Comparison of ENCODE assay signal across 11 cellular contexts in the genomic region with DNA sequence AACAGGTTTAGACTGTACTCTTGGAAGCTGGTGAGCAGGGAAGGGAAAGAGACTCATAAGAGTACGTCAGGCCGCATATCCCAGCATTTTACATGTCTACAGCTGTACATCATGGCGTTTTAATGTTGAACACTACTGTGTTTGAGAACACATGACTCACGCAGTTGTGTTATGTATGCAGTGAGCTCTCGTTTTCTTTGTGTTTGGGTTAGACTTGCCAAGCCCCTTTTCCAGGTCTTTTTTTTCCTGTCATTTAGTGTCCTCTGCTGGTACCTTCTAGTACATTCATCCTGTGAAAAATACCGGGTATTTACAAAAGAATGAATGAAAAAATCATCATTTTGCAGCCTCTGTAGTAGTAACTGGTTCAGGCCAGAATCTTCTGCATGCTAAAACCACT. TPM values are rescaled to one million over a fixed set of nuclear protein-coding genes. Genes with fewer than 3 reads are reported as not detected.
DNase-seq lines count a peak whose midpoint lies in the region; ATAC-seq, FAIRE-seq and TF ChIP-seq lines count a peak whose summit lies in the region.
"Had no signal": no experiment of that assay in that cellular context is flagged by ENCODE, and none has a peak within 500 bp of the region (broad histone marks: within the 10 kb centered on the region; RNA-seq: fewer than 3 reads in every experiment).

No MANE protein-coding gene starts in this region.

- H2AFZ ChIP-seq in astrocyte (ENCODE audit: low read depth, low read length) = no peak overlapping the region

- 41 to 83% methylated on average over 2 to 6 of the region's 6 CpGs for WGBS in transverse colon (ENCODE audit: low coverage in 1 of 2), 2 donors

- H3K27ac Mint-ChIP-seq in activated naive CD4-positive, alpha-beta T cell treated with anti-CD3 and anti-CD28 coated beads, Interleukin-2, amount 10 ng/mL, durations not matched to agents 7 days and 5 days = peak overlapping the region; percentile 31
- peak overlapping the region; percentile 75 for H3K27ac Mint-ChIP-seq in astrocyte (ENCODE audit: unreplicated experiment)

- intact Hi-C loops in kidney (cut with DNase I) = no loop called here
- intact Hi-C loops in transverse colon (cut with DNase I; ENCODE audit: low total_unique reads) = no loop called here

- no peaks in the 10 kb centered on the region for H4K20me1 ChIP-seq in astrocyte (ENCODE audit: insufficient read depth, low read length)

- peak overlapping the region; percentile 40 for H3K27ac ChIP-seq in astrocyte (ENCODE audit: low read depth, low read length)
- H3K27ac ChIP-seq in kidney (ENCODE audit: low read depth in 2 of 2, low read length in 2 of 2) = peak overlapping the region in 1 of 2 donors; percentile 23
- H3K27ac ChIP-seq in transverse colon = peak overlapping the region; percentile 26 to 79 (median 50)

- H3K4me3 Mint-ChIP-seq in activated naive CD4-positive, alpha-beta T cell treated with anti-CD3 and anti-CD28 coated beads, Interleukin-2, amount 10 ng/mL, durations not matched to agents 7 days and 5 days = no peak overlapping the region
- no peak overlapping the region for H3K4me3 Mint-ChIP-seq in astrocyte (ENCODE audit: unreplicated experiment)

- no peaks in the 10 kb centered on the region for H3K27me3 Mint-ChIP-seq in activated naive CD4-positive, alpha-beta T cell treated with anti-CD3 and anti-CD28 coated beads, Interleukin-2, amount 10 ng/mL, durations not matched to agents 7 days and 5 days
- H3K27me3 Mint-ChIP-seq in astrocyte (ENCODE audit: low read depth, unreplicated experiment) = no peaks in the 10 kb centered on the region

- TF ChIP-seq CTCF in astrocyte (IDR thresholded peaks at IDR 0.05; ENCODE audit: insufficient read depth, low read depth, low read length) (peak; percentile 38), kidney (IDR thresholded peaks at IDR 0.05; ENCODE audit: borderline replicate concordance, extremely low read depth, insufficient read depth) (peak; percentile 33), transverse colon (IDR thresholded peaks at IDR 0.05) (peak; percentile 18 to 34 (median 20))

- H3K9me3 Mint-ChIP-seq in activated naive CD4-positive, alpha-beta T cell treated with anti-CD3 and anti-CD28 coated beads, Interleukin-2, amount 10 ng/mL, durations not matched to agents 7 days and 5 days = no peaks in the 10 kb centered on the region
- no peaks in the 10 kb centered on the region for H3K9me3 Mint-ChIP-seq in astrocyte (ENCODE audit: unreplicated experiment)

- no peaks in the 10 kb centered on the region for H3K9me3 ChIP-seq in astrocyte (ENCODE audit: insufficient read depth, low read depth, low read length)
- no peaks in the 10 kb centered on the region for H3K9me3 ChIP-seq in kidney (ENCODE audit: control insufficient read depth in 1 of 2, low read length in 2 of 2)
- no peaks in the 10 kb centered on the region for H3K9me3 ChIP-seq in transverse colon

- FAIRE-seq in astrocyte (lab: Jason Lieb, UNC) (peak; percentile 69), kidney (lab: Jason Lieb, UNC) (no peak)
- FAIRE-seq: K562 had no signal

- H3K9ac ChIP-seq in astrocyte (ENCODE audit: low read length) (peak overlapping the region; percentile 55), kidney (ENCODE audit: low read length in 2 of 2) (no peak overlapping the region)

- TF ChIP-seq POLR2A in transverse colon (IDR thresholded peaks at IDR 0.05) = no peak

- no peak for TF ChIP-seq EP300 in transverse colon (IDR thresholded peaks at IDR 0.05; ENCODE audit: low read depth)

- H3K4me3 ChIP-seq in astrocyte (ENCODE audit: insufficient read depth, low read depth, low read length) (no peak overlapping the region), kidney (ENCODE audit: low read length in 2 of 2) (no peak overlapping the region), transverse colon (no peak overlapping the region)
- H3K4me3 ChIP-seq: K562 had no signal

- H3K79me2 ChIP-seq in astrocyte (ENCODE audit: insufficient read depth, low read length) = peaks cover 27% of the 10 kb centered on the region

- no peak for ATAC-seq in HG03460 (IDR thresholded peaks at IDR 0.05; ENCODE audit: unreplicated experiment)
- ATAC-seq: K562 had no signal

- H3K4me1 Mint-ChIP-seq in activated naive CD4-positive, alpha-beta T cell treated with anti-CD3 and anti-CD28 coated beads, Interleukin-2, amount 10 ng/mL, durations not matched to agents 7 days and 5 days = peaks cover 29% of the 10 kb centered on the region
- peaks cover 23% of the 10 kb centered on the region for H3K4me1 Mint-ChIP-seq in astrocyte (ENCODE audit: low read depth, unreplicated experiment)

- H3K4me2 ChIP-seq in astrocyte (ENCODE audit: low read length) = no peak overlapping the region

- in situ Hi-C loops in transverse colon (cut with MboI; ENCODE audit: low pct_ligation_motif_present in 1 of 4, low pct_unique_long_range_greater_than_20kb in 1 of 4, low sequenced_read_pairs in 3 of 4) = no loop called here

- H3K36me3 ChIP-seq in astrocyte (ENCODE audit: insufficient read depth, low read length) (peaks cover 16% of the 10 kb centered on the region), kidney (ENCODE audit: control insufficient read depth in 1 of 2, insufficient read depth in 2 of 2, low read length in 2 of 2) (peaks cover 2 to 7% of the 10 kb centered on the region in 2 donors), transverse colon (no peaks in the 10 kb centered on the region)

- no peak for DNase-seq in activated naive CD4-positive, alpha-beta T cell treated with anti-CD3 and anti-CD28 coated beads, Interleukin-2, amount 10 ng/mL, durations not matched to agents 7 days and 5 days
- no peak for DNase-seq in activated naive CD4-positive, alpha-beta T cell treated with anti-CD3 and anti-CD28 coated beads, Interleukin-2, amount 50 U/mL, for 16 hours
- DNase-seq in astrocyte (ENCODE audit: low read depth) = peak; percentile 58
- DNase-seq in kidney = no peak
- no peak for DNase-seq in transverse colon
- no peak for DNase-seq in T-helper 1 cell
- no peak for DNase-seq in DMS79 treated with DMSO at 0.1 percent for 48 hours (lab: John Stamatoyannopoulos, UW)
- DNase-seq: COR-L47, cortex of kidney had no signal

- CTCF ChIA-PET in activated naive CD4-positive, alpha-beta T cell treated with anti-CD3 and anti-CD28 coated beads, Interleukin-2, amount 10 ng/mL, durations not matched to agents 7 days and 5 days (lab: Charles Lee) = interaction anchor here (1.8 kb wide), 1 partner anchor 9 kb away, joined by 5 read pairs; no protein-coding TSS in a partner anchor

- peaks cover 27% of the 10 kb centered on the region for H3K36me3 Mint-ChIP-seq in activated naive CD4-positive, alpha-beta T cell treated with anti-CD3 and anti-CD28 coated beads, Interleukin-2, amount 10 ng/mL, durations not matched to agents 7 days and 5 days
- H3K36me3 Mint-ChIP-seq in astrocyte (ENCODE audit: low read depth, unreplicated experiment) = no peaks in the 10 kb centered on the region

- H3K27me3 ChIP-seq in astrocyte (ENCODE audit: insufficient read depth, low read length) (no peaks in the 10 kb centered on the region), transverse colon (no peaks in the 10 kb centered on the region)

- peaks cover 13% of the 10 kb centered on the region for H3K4me1 ChIP-seq in astrocyte (ENCODE audit: insufficient read depth, low read length)
- H3K4me1 ChIP-seq in kidney (ENCODE audit: control insufficient read depth in 1 of 2, insufficient read depth in 1 of 2, low read depth in 1 of 2, low read length in 2 of 2) = peaks cover 8 to 22% of the 10 kb centered on the region in 2 donors
- H3K4me1 ChIP-seq in transverse colon = peaks cover 0 to 24% (median 0%) of the 10 kb centered on the region in 4 donors

RNA-seq across cellular contexts. Expression of a gene that starts 35.3 kb away (rescaled TPM):
- total RNA-seq in astrocyte = 134 and 187 TPM in 2 replicates
- 73.6 TPM for total RNA-seq in kidney
- 147 TPM for polyA plus RNA-seq in kidney (ENCODE audit: insufficient read depth, low read depth, low replicate concordance)
- 10 to 100 TPM; 32.4 to 95.4 (median 43.8) TPM for total RNA-seq in transverse colon

RNA-seq across cellular contexts. Expression of a gene that starts 56.3 kb away (rescaled TPM):
- total RNA-seq in astrocyte = 0.24 and 0.36 TPM in 2 replicates
- 0.25 TPM for total RNA-seq in kidney
- 0.19 TPM for polyA plus RNA-seq in kidney (ENCODE audit: insufficient read depth, low read depth, low replicate concordance)
- total RNA-seq in transverse colon = under 1 TPM in 2 of 4 donors, not detected in 2; 0.14 to 0.20 TPM
